23 cellular contexts compared by ENCODE assay signal in the genomic region with DNA sequence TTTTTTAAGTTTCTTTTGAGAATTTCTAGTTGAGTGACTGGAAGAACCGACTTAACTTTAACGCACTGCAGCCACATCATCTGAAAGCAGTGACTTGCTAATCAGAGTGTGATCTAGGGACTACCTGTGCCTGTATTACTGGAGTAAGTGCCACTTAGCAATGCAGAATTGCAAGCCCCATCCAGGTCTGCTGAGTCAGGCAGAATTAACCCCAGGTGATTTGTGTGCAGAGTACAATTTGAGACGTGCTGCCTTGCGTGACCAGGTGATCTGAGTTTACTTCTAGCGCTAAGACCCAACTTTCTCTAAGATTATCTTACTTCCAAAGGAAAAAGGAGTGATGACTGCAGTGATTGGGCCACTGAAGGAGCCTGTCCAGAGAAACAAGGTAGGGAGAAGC.
"Had no signal": no experiment of that assay in that cellular context is flagged by ENCODE, and none has a peak within 500 bp of the region (broad histone marks: within the 10 kb centered on the region; RNA-seq: fewer than 3 reads in every experiment).

No MANE protein-coding gene starts in this region.

- H3K9me3 Mint-ChIP-seq: activated naive CD4-positive, alpha-beta T cell treated with anti-CD3 and anti-CD28 coated beads, Interleukin-2, amount 50 U/mL, for 72 hours; activated T-helper 17 cell treated with anti-CD3 and anti-CD28 coated beads, Interleukin-2, amount 50 U/mL, for 72 hours; natural killer cell treated with Interleukin-12 subunit alpha and Interleukin-12 subunit beta and Interleukin-15 and Interleukin-18, amount 100 ng/mL, for 72 hours; WTC11 had no signal

- H3K27me3 ChIP-seq: brain microvascular endothelial cell, foreskin keratinocyte, left lung, neutrophil, ovary, right atrium auricular region, tibial nerve had no signal

- DNase-seq: activated T-cell treated with anti-CD3 and anti-CD28 coated beads, Interleukin-2, amount 50 U/mL, for 1 hour; aorta; brain microvascular endothelial cell; dermis blood vessel endothelial cell; effector memory CD4-positive, alpha-beta T cell; kidney; left lung; ovary; stimulated activated CD4-positive, alpha-beta T cell treated with anti-CD3 and anti-CD28 coated beads, Interleukin-12 subunit alpha, Interleukin-12 subunit beta, amount 100 ng/mL, for 4 hours; stimulated activated CD4-positive, alpha-beta T cell treated with anti-CD3 and anti-CD28 coated beads, Interleukin-4, amount 100 ng/mL, for 4 hours; stimulated activated naive CD8-positive, alpha-beta T cell treated with anti-CD3 and anti-CD28 coated beads, Interleukin-15, Interleukin-2, amounts not matched to agents 100 U/mL and 50 U/mL, for 24 hours; T1000 had no signal

- H3K4me3 Mint-ChIP-seq: activated T-helper 17 cell treated with anti-CD3 and anti-CD28 coated beads, Interleukin-2, amount 50 U/mL, for 72 hours; mesothelial cell of epicardium; natural killer cell treated with Interleukin-12 subunit alpha and Interleukin-12 subunit beta and Interleukin-15 and Interleukin-18, amount 100 ng/mL, for 72 hours; WTC11 had no signal

- H3K36me3 ChIP-seq: brain microvascular endothelial cell, left lung, neutrophil, ovary, prostate gland, right atrium auricular region, tibial nerve had no signal

- H3K4me1 ChIP-seq: foreskin keratinocyte, left lung, prostate gland, right atrium auricular region, tibial nerve had no signal

- H3K4me1 Mint-ChIP-seq: activated T-helper 17 cell treated with anti-CD3 and anti-CD28 coated beads, Interleukin-2, amount 50 U/mL, for 72 hours; WTC11 had no signal

- H3K27ac Mint-ChIP-seq: activated naive CD4-positive, alpha-beta T cell treated with anti-CD3 and anti-CD28 coated beads, Interleukin-2, amount 50 U/mL, for 72 hours; activated T-helper 17 cell treated with anti-CD3 and anti-CD28 coated beads, Interleukin-2, amount 50 U/mL, for 72 hours; mesothelial cell of epicardium; natural killer cell treated with Interleukin-12 subunit alpha and Interleukin-12 subunit beta and Interleukin-15 and Interleukin-18, amount 100 ng/mL, for 72 hours; WTC11 had no signal

- H3K36me3 Mint-ChIP-seq: activated naive CD4-positive, alpha-beta T cell treated with anti-CD3 and anti-CD28 coated beads, Interleukin-2, amount 50 U/mL, for 72 hours; mesothelial cell of epicardium; natural killer cell treated with Interleukin-12 subunit alpha and Interleukin-12 subunit beta and Interleukin-15 and Interleukin-18, amount 100 ng/mL, for 72 hours; WTC11 had no signal

- H3K4me3 ChIP-seq: left lung, lung, ovary, prostate gland, right atrium auricular region, tibial nerve had no signal

- H3K9me3 ChIP-seq: left lung, neutrophil, ovary, prostate gland, right atrium auricular region, tibial nerve had no signal

- H3K27me3 Mint-ChIP-seq: natural killer cell treated with Interleukin-12 subunit alpha and Interleukin-12 subunit beta and Interleukin-15 and Interleukin-18, amount 100 ng/mL, for 72 hours had no signal

- H3K27ac ChIP-seq: brain microvascular endothelial cell, foreskin keratinocyte, left lung, neutrophil, ovary, prostate gland, right atrium auricular region had no signal
